ENCODE assay signal across 34 cellular contexts in genomic region chr9:84383178-84383577, GRCh38. TPM values are rescaled to one million over a fixed set of nuclear protein-coding genes. Genes with fewer than 3 reads are reported as not detected.
"Had no signal": no experiment of that assay in that cellular context is flagged by ENCODE, and none has a peak within 500 bp of the region (broad histone marks: within the 10 kb centered on the region; RNA-seq: fewer than 3 reads in every experiment).

No MANE protein-coding gene starts in this region.

- H3K4me3 ChIP-seq: PC-9, SJSA1 had no signal

- H3K4me1 ChIP-seq: SJSA1 had no signal

- ATAC-seq: activated naive CD8-positive, alpha-beta T cell treated with anti-CD3 and anti-CD28 coated beads, Interleukin-2, amount 50 U/mL, for 24 hours; activated T-cell treated with anti-CD3 and anti-CD28 coated beads, Interleukin-2, amount 50 U/mL, for 4 hours had no signal

- DNase-seq: activated B cell treated with CpG ODN at 0.5 μM for 24 hours; activated CD4-positive, alpha-beta memory T cell treated with anti-CD3 and anti-CD28 coated beads for 36 hours; activated CD4-positive, alpha-beta T cell treated with anti-CD3 and anti-CD28 coated beads for 4 hours; activated CD4-positive, alpha-beta T cell treated with anti-CD3 and anti-CD28 coated beads, Interleukin-2, amount 50 U/mL, for 1 hour; activated CD4-positive, CD25-positive, alpha-beta regulatory T cell treated with anti-CD3 and anti-CD28 coated beads, Interleukin-2, amount 50 U/mL, for 72 hours; activated CD8-positive, alpha-beta memory T cell treated with anti-CD3 and anti-CD28 coated beads, Interleukin-2, amount 50 U/mL, for 4 hours; activated effector memory CD4-positive, alpha-beta T cell treated with Interleukin-2 at 50 U/mL for 16 hours; activated naive CD4-positive, alpha-beta T cell treated with anti-CD3 and anti-CD28 coated beads, Interleukin-2, amount 10 ng/mL, durations not matched to agents 7 days and 5 days; activated naive CD8-positive, alpha-beta T cell treated with anti-CD3 and anti-CD28 coated beads, Interleukin-2, amount 50 U/mL, for 24 hours; activated T-cell treated with anti-CD3 and anti-CD28 coated beads for 4 hours; activated T-cell treated with anti-CD3 and anti-CD28 coated beads, Interleukin-2, amount 50 U/mL, for 4 hours; amniotic stem cell; aorta; brain microvascular endothelial cell; Karpas-422; KBM-7; NCI-H1105; NCI-H1417 treated with DMSO at 0.1 percent for 48 hours; NCI-H187 treated with DMSO at 0.1 percent for 48 hours; NCI-H2081; NCI-H226; NCI-H446 treated with DMSO at 0.1 percent for 48 hours; NCI-H524 treated with DMSO at 0.1 percent for 48 hours; NCI-H748 treated with DMSO at 0.1 percent for 48 hours; NK-92 treated with Interleukin-12 subunit alpha and Interleukin-12 subunit beta, amount 100 ng/mL, for 24 hours; PC-9; SHP77; SW 1271; T-helper 1 cell; T-helper 2 cell; T-helper 9 cell had no signal

- H3K36me3 ChIP-seq: brain microvascular endothelial cell, SJSA1 had no signal

- H3K27ac ChIP-seq: brain microvascular endothelial cell, PC-9, RWPE1, SJSA1, VCaP had no signal

- H3K27me3 ChIP-seq: brain microvascular endothelial cell, SJSA1 had no signal

- H3K9me3 ChIP-seq: SJSA1 had no signal

RNA-seq across cellular contexts. Expression of gene SLC28A3, which starts 42.6 kb away (rescaled TPM):
- total RNA-seq: activated B cell treated with CpG ODN at 0.5 μM for 24 hours had no signal
- polyA plus RNA-seq: aorta had no signal
